8 cellular contexts compared by ENCODE assay signal in genomic region chr2:24793752-24794477, GRCh38. TPM values are rescaled to one million over a fixed set of nuclear protein-coding genes. Genes with fewer than 3 reads are reported as not detected.
DNase-seq lines count a peak whose midpoint lies in the region; ATAC-seq and TF ChIP-seq lines count a peak whose summit lies in the region.

No MANE protein-coding gene starts in this region.

- peak overlapping the region; percentile 94 for H3K4me3 Mint-ChIP-seq in activated naive CD8-positive, alpha-beta T cell

- TF ChIP-seq CTCF in cardiac muscle cell (IDR thresholded peaks at IDR 0.05; ENCODE audit: low read depth, low read length): no peak

- H3K27ac ChIP-seq in cardiac muscle cell: no peak overlapping the region

- intact Hi-C loops in left cardiac atrium (cut with DNase I): loop anchor here in 1 of 2 donors (10.0 kb wide), 1 partner anchor 299 kb away; the partner anchor contains the start of gene NCOA1

- peaks cover 23% of the 10 kb centered on the region for H3K4me1 Mint-ChIP-seq in activated naive CD8-positive, alpha-beta T cell (ENCODE audit: low read depth)

- H3K27me3 ChIP-seq in cardiac muscle cell: no peaks in the 10 kb centered on the region

- no peaks in the 10 kb centered on the region for H3K9me3 Mint-ChIP-seq in activated naive CD8-positive, alpha-beta T cell (ENCODE audit: low read depth)

- peaks cover 7% of the 10 kb centered on the region for H3K4me1 ChIP-seq in cardiac muscle cell (ENCODE audit: low read depth)

- H3K4me3 ChIP-seq in cardiac muscle cell: peak overlapping the region; percentile 62

- H3K27ac Mint-ChIP-seq in activated naive CD8-positive, alpha-beta T cell: peak overlapping the region; percentile 100

- H3K36me3 Mint-ChIP-seq in activated naive CD8-positive, alpha-beta T cell: peaks cover 7% of the 10 kb centered on the region

- H3K9me3 ChIP-seq in cardiac muscle cell (ENCODE audit: low read depth): no peaks in the 10 kb centered on the region

- H3K36me3 ChIP-seq in cardiac muscle cell: no peaks in the 10 kb centered on the region

- no peaks in the 10 kb centered on the region for H3K27me3 Mint-ChIP-seq in activated naive CD8-positive, alpha-beta T cell

- ATAC-seq in left cardiac atrium (no peak), GM18502 (IDR thresholded peaks at IDR 0.05; ENCODE audit: poor library complexity, unreplicated experiment) (no peak), HG03175 (IDR thresholded peaks at IDR 0.05; ENCODE audit: unreplicated experiment) (no peak)
- no peak for ATAC-seq in stimulated activated naive CD8-positive, alpha-beta T cell treated with anti-CD3 and anti-CD28 coated beads, Interleukin-15, Interleukin-2, amounts not matched to agents 100 U/mL and 50 U/mL, for 24 hours

- DNase-seq in cardiac muscle cell (ENCODE audit: low read depth in 1 of 2, low spot score in 1 of 2) (peak; percentile 46 to 47), left cardiac atrium (no peak), NCI-H128 (lab: John Stamatoyannopoulos, UW; ENCODE audit: unreplicated experiment) (peak; percentile 27), iPS-NIHi11 (ENCODE audit: low spot score) (peak; percentile 30)
- DNase-seq in stimulated activated naive CD8-positive, alpha-beta T cell treated with anti-CD3 and anti-CD28 coated beads, Interleukin-15, Interleukin-2, amounts not matched to agents 100 U/mL and 50 U/mL, for 24 hours: peak; percentile 29

RNA-seq across cellular contexts. Expression of gene CENPO, which starts 0.7 kb away (rescaled TPM):
- total RNA-seq in cardiac muscle cell: 15.1 and 16.1 TPM in 2 replicates
- 6.1 and 7.9 TPM in 2 replicates for polyA plus RNA-seq in cardiac muscle cell
- 1 to 10 TPM; 3.0 to 4.2 TPM for total RNA-seq in left cardiac atrium

RNA-seq across cellular contexts. Expression of gene PTRHD1, which starts 0.7 kb away (rescaled TPM):
- total RNA-seq in cardiac muscle cell: 32.1 and 76.4 TPM in 2 replicates
- polyA plus RNA-seq in cardiac muscle cell: 35.5 and 54.3 TPM in 2 replicates
- total RNA-seq in left cardiac atrium: 10 to 100 TPM; 19.8 to 24.3 TPM
